In genomic region chr9:97921959-97922905, GRCh38 we compare ENCODE assay signal across 1 cellular context.
A peak's percentile ranks its signal among the peaks of the same experiment; 100 is the strongest.
TF ChIP-seq lines count a peak whose summit lies in the region.

TRMO (minus strand) TSS chr9:97922500; CDS start chr9:97922493, 7 bp downstream.

TF ChIP-seq in SK-N-SH treated with all-trans-retinoic acid at 6 μM for 48 hours, 23 proteins besides CTCF, POLR2A, EP300 and RAD21 (continued from another document):
- peak; percentile 37; the same call in 1 of the 2 replicates for TF ChIP-seq TCF4 (CRISPR knock-in tag; IDR thresholded peaks at IDR 0.05; ENCODE audit: borderline replicate concordance)
- TF ChIP-seq, protein P1, sequence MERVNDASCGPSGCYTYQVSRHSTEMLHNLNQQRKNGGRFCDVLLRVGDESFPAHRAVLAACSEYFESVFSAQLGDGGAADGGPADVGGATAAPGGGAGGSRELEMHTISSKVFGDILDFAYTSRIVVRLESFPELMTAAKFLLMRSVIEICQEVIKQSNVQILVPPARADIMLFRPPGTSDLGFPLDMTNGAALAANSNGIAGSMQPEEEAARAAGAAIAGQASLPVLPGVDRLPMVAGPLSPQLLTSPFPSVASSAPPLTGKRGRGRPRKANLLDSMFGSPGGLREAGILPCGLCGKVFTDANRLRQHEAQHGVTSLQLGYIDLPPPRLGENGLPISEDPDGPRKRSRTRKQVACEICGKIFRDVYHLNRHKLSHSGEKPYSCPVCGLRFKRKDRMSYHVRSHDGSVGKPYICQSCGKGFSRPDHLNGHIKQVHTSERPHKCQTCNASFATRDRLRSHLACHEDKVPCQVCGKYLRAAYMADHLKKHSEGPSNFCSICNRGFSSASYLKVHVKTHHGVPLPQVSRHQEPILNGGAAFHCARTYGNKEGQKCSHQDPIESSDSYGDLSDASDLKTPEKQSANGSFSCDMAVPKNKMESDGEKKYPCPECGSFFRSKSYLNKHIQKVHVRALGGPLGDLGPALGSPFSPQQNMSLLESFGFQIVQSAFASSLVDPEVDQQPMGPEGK (CRISPR knock-in tag; IDR thresholded peaks at IDR 0.05; ENCODE audit: borderline replicate concordance): 0 out of 2 replicates have a peak, but pooled peaks have one; percentile 21
- TF ChIP-seq TOX (CRISPR knock-in tag; IDR thresholded peaks at IDR 0.05; ENCODE audit: borderline replicate concordance): no peak; the same call in 1 of the 2 replicates
- no peak for TF ChIP-seq ZC3H10 (CRISPR knock-in tag; IDR thresholded peaks at IDR 0.05)
- peak; percentile 98 for TF ChIP-seq PPARA (CRISPR knock-in tag; IDR thresholded peaks at IDR 0.05; ENCODE audit: borderline replicate concordance)
- TF ChIP-seq ZNF565 (CRISPR knock-in tag; conservative IDR thresholded peaks at IDR 0.05; ENCODE audit: low read depth): peak; percentile 97
- peak; percentile 98 for TF ChIP-seq CSDC2 (CRISPR knock-in tag; IDR thresholded peaks at IDR 0.05)
- no peak; the same call in 1 of the 2 replicates for TF ChIP-seq GLIS3 (CRISPR knock-in tag; IDR thresholded peaks at IDR 0.05)
- peak; percentile 79 for TF ChIP-seq ZNF70 (CRISPR knock-in tag; IDR thresholded peaks at IDR 0.05)
